7 cellular contexts compared by ENCODE assay signal in the genomic region with DNA sequence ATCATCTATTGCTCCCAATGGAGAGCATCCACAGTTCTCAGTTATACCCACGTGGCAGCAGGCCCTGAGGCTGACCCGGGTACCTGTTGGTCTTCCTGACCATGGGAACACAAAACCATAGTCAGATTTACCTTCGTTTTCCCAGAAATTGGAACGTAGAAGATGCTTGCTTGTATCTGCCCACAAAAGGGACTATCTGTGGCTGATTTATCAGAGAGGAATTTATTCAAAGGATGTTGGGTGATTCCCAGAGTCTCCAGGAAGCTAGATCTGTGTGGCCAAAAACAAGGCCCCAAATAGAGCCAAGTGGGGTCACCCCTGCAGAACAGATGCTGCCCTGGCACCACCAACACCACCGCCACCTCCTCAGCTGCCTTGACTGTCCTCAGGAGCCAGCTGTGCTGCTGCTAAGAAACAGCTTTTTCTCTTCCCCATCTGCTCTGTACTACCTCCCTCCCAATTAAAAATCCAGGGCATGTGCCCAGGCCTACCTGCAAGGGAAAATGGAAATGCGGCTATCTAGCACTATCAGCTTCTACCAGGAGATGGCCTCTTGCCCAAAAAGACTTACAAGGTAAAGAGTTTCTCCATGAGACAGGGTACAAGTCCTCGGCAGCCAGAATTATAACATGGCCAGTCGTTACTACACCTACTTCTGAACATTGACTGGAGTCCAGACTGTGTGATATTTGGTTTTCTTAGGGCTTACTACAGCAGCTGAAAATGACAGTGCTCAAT.
DNase-seq lines count a peak whose midpoint lies in the region; ATAC-seq and TF ChIP-seq lines count a peak whose summit lies in the region.

No MANE protein-coding gene starts in this region.

- peak overlapping the region; percentile 16 for H3K27ac Mint-ChIP-seq in neural crest cell (ENCODE audit: unreplicated experiment)

- DNase-seq in EL, result peak; percentile 34
- DNase-seq in M059J (ENCODE audit: low read depth), result peak; percentile 61
- DNase-seq in astrocyte of the cerebellum (ENCODE audit: low read depth), result no peak
- DNase-seq in neural crest cell (ENCODE audit: low read depth, low spot score), result no peak
- DNase-seq in foreskin melanocyte, result no peak
- DNase-seq in stimulated activated CD4-positive, alpha-beta T cell treated with anti-CD3 and anti-CD28 coated beads, Interleukin-12 subunit alpha, Interleukin-12 subunit beta, amount 100 ng/mL, for 4 hours, result no peak

- H3K4me1 Mint-ChIP-seq in neural crest cell, result peaks cover 34% of the 10 kb centered on the region

- TF ChIP-seq CTCF in astrocyte of the cerebellum (IDR thresholded peaks at IDR 0.05; ENCODE audit: low read depth, low read length, missing control alignments), result peak; percentile 36
- TF ChIP-seq CTCF in neural crest cell (conservative IDR thresholded peaks at IDR 0.05), result peak; percentile 45

- no peak for ATAC-seq in HG02870 (IDR thresholded peaks at IDR 0.05; ENCODE audit: unreplicated experiment)

- in situ Hi-C loops in astrocyte of the cerebellum (cut with HindIII; ENCODE audit: low sequenced_read_pairs), result no loop called here

- H3K9me3 Mint-ChIP-seq in neural crest cell, result no peaks in the 10 kb centered on the region

- H3K27me3 Mint-ChIP-seq in neural crest cell (ENCODE audit: low read depth), result no peaks in the 10 kb centered on the region

- no peaks in the 10 kb centered on the region for H3K36me3 Mint-ChIP-seq in neural crest cell (ENCODE audit: low read depth)

- no peak overlapping the region for H3K4me3 ChIP-seq in astrocyte of the cerebellum (ENCODE audit: low read depth, low read length)

- H3K4me3 Mint-ChIP-seq in neural crest cell, result no peak overlapping the region

Comparison
In these comparisons a context has a peak if more than half of its experiments do, and no peak if none do; other contexts are left out.
1. DNase-seq: peak in EL (single experiment) and M059J (single experiment); none in astrocyte of the cerebellum (single experiment), neural crest cell (single experiment), foreskin melanocyte (single experiment) and stimulated activated CD4-positive, alpha-beta T cell treated with anti-CD3 and anti-CD28 coated beads, Interleukin-12 subunit alpha, Interleukin-12 subunit beta, amount 100 ng/mL, for 4 hours (single experiment).